ENCODE assay signal across 30 cellular contexts in genomic region chr18:55346961-55347740, GRCh38.
A peak's percentile ranks its signal among the peaks of the same experiment; 100 is the strongest.
DNase-seq lines count a peak whose midpoint lies in the region; ATAC-seq and TF ChIP-seq lines count a peak whose summit lies in the region.
"Had no signal": no experiment of that assay in that cellular context is flagged by ENCODE, and none has a peak within 500 bp of the region (broad histone marks: within the 10 kb centered on the region; RNA-seq: fewer than 3 reads in every experiment).

No MANE protein-coding gene starts in this region.

- H2BK5ac ChIP-seq in neuronal stem cell (ENCODE audit: low read length): no peak overlapping the region

- no peak overlapping the region for H2BK120ac ChIP-seq in neuronal stem cell (ENCODE audit: low read depth, low read length)

- H3K23ac ChIP-seq in neuronal stem cell (ENCODE audit: low read depth, low read length, poor library complexity): no peak overlapping the region

- no CpG with 5 or more reads among the region's 16 CpGs for WGBS in neuronal stem cell (ENCODE audit: extremely low coverage in 2 of 2, insufficient read length in 2 of 2, insufficient replicate concordance in 1 of 2), 2 donors

- no peak overlapping the region for H3K27ac Mint-ChIP-seq in natural killer cell
- H3K27ac Mint-ChIP-seq: CD4-positive, alpha-beta memory T cell; dendritic cell treated with granulocyte-macrophage colony-stimulating factor and Interleukin-4, amounts not matched to agents 40 ng/mL and 50 ng/mL, for 4 days; HFFc6; stimulated activated effector memory CD8-positive, alpha-beta T cell treated with anti-CD3 and anti-CD28 coated beads, Interleukin-12 subunit alpha, Interleukin-12 subunit beta, amount 100 ng/mL, for 72 hours; T-helper 1 cell treated with Interleukin-12 subunit alpha and Interleukin-12 subunit beta and Interleukin-4 antibody, amounts not matched to agents 30 μg/mL and 1 μg/mL, for 36 hours had no signal

- DNase-seq in BE2C: peak; percentile 47
- no peak for DNase-seq in neuronal stem cell (ENCODE audit: low spot score)
- DNase-seq in NCI-H187 treated with DMSO at 0.1 percent for 48 hours (lab: John Stamatoyannopoulos, UW): no peak
- no peak for DNase-seq in islet precursor cell
- no peak for DNase-seq in stimulated activated CD4-positive, alpha-beta T cell treated with anti-CD3 and anti-CD28 coated beads, Interleukin-2, amount 100 ng/mL, for 24 hours
- no peak for DNase-seq in natural killer cell
- DNase-seq: activated CD4-positive, alpha-beta T cell treated with anti-CD3 and anti-CD28 coated beads for 4 hours; activated naive CD4-positive, alpha-beta T cell; activated T-cell treated with anti-CD3 and anti-CD28 coated beads, Interleukin-2, amount 50 U/mL, for 48 hours; adrenal gland; CD4-positive, alpha-beta memory T cell; DMS 273 treated with DMSO at 0.1 percent for 48 hours; HFFc6; KBM-7; kidney; MM.1S; NCI-H1436; NCI-H2107; NCI-H524 treated with DMSO at 0.1 percent for 48 hours; NK-92 treated with Interleukin-12 subunit alpha and Interleukin-12 subunit beta, amount 100 ng/mL, for 24 hours; SJCRH30; stimulated activated CD4-positive, alpha-beta T cell treated with anti-CD3 and anti-CD28 coated beads, Interleukin-2, amount 100 ng/mL, for 48 hours had no signal

- no peaks in the 10 kb centered on the region for H3K9me3 Mint-ChIP-seq in natural killer cell
- H3K9me3 Mint-ChIP-seq: dendritic cell treated with granulocyte-macrophage colony-stimulating factor and Interleukin-4, amounts not matched to agents 40 ng/mL and 50 ng/mL, for 4 days; HFFc6; T-helper 1 cell treated with Interleukin-12 subunit alpha and Interleukin-12 subunit beta and Interleukin-4 antibody, amounts not matched to agents 30 μg/mL and 1 μg/mL, for 36 hours had no signal

- no peak overlapping the region for H3K14ac ChIP-seq in neuronal stem cell (ENCODE audit: low read length)

- H3K9me3 ChIP-seq in BE2C (no peaks in the 10 kb centered on the region), HUES48 (ENCODE audit: control insufficient read depth, insufficient read depth, low read length) (no peaks in the 10 kb centered on the region), neuronal stem cell (replicated peaks in 1 of 2; ENCODE audit: control insufficient read depth in 2 of 2, insufficient read depth in 1 of 2, low read depth in 1 of 2, low read length in 2 of 2) (no peaks in the 10 kb centered on the region)
- H3K9me3 ChIP-seq: adrenal gland, gastroesophageal sphincter, neutrophil, SJCRH30 had no signal

- no peak overlapping the region for H2BK12ac ChIP-seq in neuronal stem cell (ENCODE audit: low read length)

- H3K27me3 Mint-ChIP-seq in natural killer cell (ENCODE audit: low read depth in 2 of 2): no peaks in the 10 kb centered on the region
- H3K27me3 Mint-ChIP-seq: CD4-positive, alpha-beta memory T cell; dendritic cell treated with granulocyte-macrophage colony-stimulating factor and Interleukin-4, amounts not matched to agents 40 ng/mL and 50 ng/mL, for 4 days had no signal

- H2AFZ ChIP-seq in neuronal stem cell (ENCODE audit: low read length): no peak overlapping the region

- H3K27me3 ChIP-seq in BE2C (no peaks in the 10 kb centered on the region), HUES48 (ENCODE audit: control insufficient read depth, insufficient read depth, low read length) (no peaks in the 10 kb centered on the region), neuronal stem cell (ENCODE audit: control insufficient read depth in 3 of 3, insufficient read depth in 3 of 3, low read depth in 1 of 3, low read length in 3 of 3) (no peaks in the 10 kb centered on the region)
- H3K27me3 ChIP-seq: adrenal gland, gastroesophageal sphincter, neutrophil, SJCRH30 had no signal

- H3K4me3 Mint-ChIP-seq in natural killer cell: no peak overlapping the region
- H3K4me3 Mint-ChIP-seq: CD4-positive, alpha-beta memory T cell; dendritic cell treated with granulocyte-macrophage colony-stimulating factor and Interleukin-4, amounts not matched to agents 40 ng/mL and 50 ng/mL, for 4 days; HFFc6; stimulated activated effector memory CD8-positive, alpha-beta T cell treated with anti-CD3 and anti-CD28 coated beads, Interleukin-12 subunit alpha, Interleukin-12 subunit beta, amount 100 ng/mL, for 72 hours; T-helper 1 cell treated with Interleukin-12 subunit alpha and Interleukin-12 subunit beta and Interleukin-4 antibody, amounts not matched to agents 30 μg/mL and 1 μg/mL, for 36 hours had no signal

- no peak overlapping the region for H3K4ac ChIP-seq in neuronal stem cell (ENCODE audit: low read length)

- H3K4me1 ChIP-seq in BE2C: peaks cover 20% of the 10 kb centered on the region
- H3K4me1 ChIP-seq in HUES48 (ENCODE audit: control insufficient read depth, insufficient read depth, low read length): peaks cover 69% of the 10 kb centered on the region
- peaks cover 1 to 10% of the 10 kb centered on the region in 2 donors for H3K4me1 ChIP-seq in neuronal stem cell (ENCODE audit: control insufficient read depth in 2 of 2, insufficient read depth in 1 of 2, low read depth in 1 of 2, low read length in 2 of 2)
- H3K4me1 ChIP-seq: adrenal gland, gastroesophageal sphincter had no signal

- H2BK15ac ChIP-seq in neuronal stem cell (ENCODE audit: low read length): no peak overlapping the region

- H4K8ac ChIP-seq in neuronal stem cell (ENCODE audit: low read depth, low read length): no peak overlapping the region

- H3K18ac ChIP-seq in neuronal stem cell (ENCODE audit: low read length): peak overlapping the region; percentile 5

- H3K27ac ChIP-seq in HUES48 (ENCODE audit: low read depth, low read length): peak overlapping the region; percentile 60
- H3K27ac ChIP-seq in cingulate gyrus (ENCODE audit: low read depth, low read length): peak overlapping the region; percentile 97
- peak overlapping the region; percentile 37 for H3K27ac ChIP-seq in neuronal stem cell (replicated peaks; ENCODE audit: low read length)
- H3K27ac ChIP-seq: neutrophil, SJCRH30 had no signal

- no peak overlapping the region for H3K4me2 ChIP-seq in neuronal stem cell (ENCODE audit: insufficient read depth, low read length, poor library complexity, severe bottlenecking)

- no peaks in the 10 kb centered on the region for H3K36me3 Mint-ChIP-seq in natural killer cell
- H3K36me3 Mint-ChIP-seq: CD4-positive, alpha-beta memory T cell; stimulated activated effector memory CD8-positive, alpha-beta T cell treated with anti-CD3 and anti-CD28 coated beads, Interleukin-12 subunit alpha, Interleukin-12 subunit beta, amount 100 ng/mL, for 72 hours had no signal

- H4K91ac ChIP-seq in neuronal stem cell (ENCODE audit: low read depth, low read length, poor library complexity): no peak overlapping the region

- no peak for ATAC-seq in natural killer cell
- ATAC-seq: gastroesophageal sphincter; Panc1; stimulated activated effector memory CD8-positive, alpha-beta T cell treated with anti-CD3 and anti-CD28 coated beads, Interleukin-12 subunit alpha, Interleukin-12 subunit beta, amount 100 ng/mL, for 72 hours had no signal

- H2AK5ac ChIP-seq in neuronal stem cell (ENCODE audit: low read depth, low read length): no peak overlapping the region

- no peaks in the 10 kb centered on the region for H3K36me3 ChIP-seq in BE2C
- H3K36me3 ChIP-seq in HUES48 (ENCODE audit: control insufficient read depth, insufficient read depth, low read length): no peaks in the 10 kb centered on the region
- peaks cover 2 to 27% of the 10 kb centered on the region in 2 donors for H3K36me3 ChIP-seq in neuronal stem cell (replicated peaks in 1 of 2; ENCODE audit: control insufficient read depth in 2 of 2, insufficient read depth in 2 of 2, low read length in 2 of 2)
- H3K36me3 ChIP-seq: adrenal gland, gastroesophageal sphincter, neutrophil, SJCRH30 had no signal

- no peak overlapping the region for H3K9ac ChIP-seq in HUES48 (ENCODE audit: low read depth, low read length)
- H3K9ac ChIP-seq in neuronal stem cell (ENCODE audit: low read depth, low read length, poor library complexity): no peak overlapping the region

- H3K79me1 ChIP-seq in neuronal stem cell (ENCODE audit: low read depth, low read length): peaks cover 2% of the 10 kb centered on the region

- TF ChIP-seq CTCF in BE2C (IDR thresholded peaks at IDR 0.05; ENCODE audit: low read depth, low read length) (peak; percentile 24; the same call in 1 of the 2 replicates), natural killer cell (IDR thresholded peaks at IDR 0.05) (no peak)

- intact Hi-C loops in natural killer cell (cut with micrococcal nuclease): no loop called here

- H3K4me1 Mint-ChIP-seq in natural killer cell: peaks cover 6 to 7% of the 10 kb centered on the region in 2 donors
- H3K4me1 Mint-ChIP-seq: CD4-positive, alpha-beta memory T cell; stimulated activated effector memory CD8-positive, alpha-beta T cell treated with anti-CD3 and anti-CD28 coated beads, Interleukin-12 subunit alpha, Interleukin-12 subunit beta, amount 100 ng/mL, for 72 hours had no signal

- H3K4me3 ChIP-seq in BE2C (ENCODE audit: low read depth, low read length) (peak overlapping the region; percentile 17), HUES48 (ENCODE audit: low read depth, low read length) (peak overlapping the region; percentile 17; the same call in 1 of the 2 replicates), neuronal stem cell (ENCODE audit: low read length in 2 of 2) (peak overlapping the region in 1 of 2 donors; percentile 31)
- H3K4me3 ChIP-seq: adrenal gland, gastroesophageal sphincter, SJCRH30 had no signal

Comparison
In these comparisons a context has a peak if more than half of its experiments do, and no peak if none do; other contexts are left out.
1. H3K27ac ChIP-seq: peak in every context shown above with its lines; median percentile 97 in cingulate gyrus; 60 in HUES48; 37 in neuronal stem cell.